ENCODE assay signal across 9 cellular contexts in genomic region chr15:90620379-90621134, GRCh38.
DNase-seq lines count a peak whose midpoint lies in the region; ATAC-seq and TF ChIP-seq lines count a peak whose summit lies in the region.
"Had no signal": no experiment of that assay in that cellular context is flagged by ENCODE, and none has a peak within 500 bp of the region (broad histone marks: within the 10 kb centered on the region; RNA-seq: fewer than 3 reads in every experiment).

No MANE protein-coding gene starts in this region.

- no peak for TF ChIP-seq POLR2A in GM18505 (IDR thresholded peaks at IDR 0.05; ENCODE audit: borderline replicate concordance, extremely low read depth, insufficient read depth, insufficient read length)
- TF ChIP-seq POLR2A in testis (IDR thresholded peaks at IDR 0.05), result no peak

- H3K36me3 Mint-ChIP-seq in activated T-helper 1 cell treated with anti-CD3 and anti-CD28 coated beads, Interleukin-12 subunit alpha, Interleukin-12 subunit beta, Interleukin-2, Interleukin-4 antibody, amounts not matched to agents 30 ng/mL and 10 ng/mL and 1 ng/mL, durations not matched to agents 14 hours and 24 hours and 36 hours (ENCODE audit: low read depth), result peaks cover 34% of the 10 kb centered on the region

- H4K20me1 ChIP-seq in BLaER1 (no peaks in the 10 kb centered on the region), Karpas-422 (ENCODE audit: insufficient read depth, low read depth, low read length) (no peaks in the 10 kb centered on the region)

- no peak for TF ChIP-seq CTCF in GM20000 (IDR thresholded peaks at IDR 0.05; ENCODE audit: extremely low read depth, missing control alignments)
- no peak for TF ChIP-seq CTCF in testis (IDR thresholded peaks at IDR 0.05)

- peaks cover 37% of the 10 kb centered on the region for H3K4me1 Mint-ChIP-seq in activated T-helper 1 cell treated with anti-CD3 and anti-CD28 coated beads, Interleukin-12 subunit alpha, Interleukin-12 subunit beta, Interleukin-2, Interleukin-4 antibody, amounts not matched to agents 30 ng/mL and 10 ng/mL and 1 ng/mL, durations not matched to agents 14 hours and 24 hours and 36 hours (ENCODE audit: low read depth)

- peak overlapping the region; percentile 45 for H3K4me2 ChIP-seq in BLaER1
- H3K4me2 ChIP-seq in Karpas-422 (ENCODE audit: low read depth, low read length, poor library complexity, severe bottlenecking), result peak overlapping the region; percentile 34

- H3K4me3 ChIP-seq in BLaER1 (no peak overlapping the region), Karpas-422 (ENCODE audit: low read length) (no peak overlapping the region), testis (no peak overlapping the region), aorta (ENCODE audit: low read length in 2 of 2) (no peak overlapping the region)

- H3K4me3 Mint-ChIP-seq in activated T-helper 1 cell treated with anti-CD3 and anti-CD28 coated beads, Interleukin-12 subunit alpha, Interleukin-12 subunit beta, Interleukin-2, Interleukin-4 antibody, amounts not matched to agents 30 ng/mL and 10 ng/mL and 1 ng/mL, durations not matched to agents 14 hours and 24 hours and 36 hours, result peak overlapping the region; percentile 21

- H3K4me1 ChIP-seq in BLaER1 (peaks cover 12% of the 10 kb centered on the region), Karpas-422 (ENCODE audit: low read length) (peaks cover 27% of the 10 kb centered on the region), testis (peaks cover 14% of the 10 kb centered on the region), aorta (ENCODE audit: control insufficient read depth in 1 of 2, insufficient read depth in 2 of 2, low read length in 2 of 2) (no peaks in the 10 kb centered on the region)

- H3K9me3 Mint-ChIP-seq in activated T-helper 1 cell treated with anti-CD3 and anti-CD28 coated beads, Interleukin-12 subunit alpha, Interleukin-12 subunit beta, Interleukin-2, Interleukin-4 antibody, amounts not matched to agents 30 ng/mL and 10 ng/mL and 1 ng/mL, durations not matched to agents 14 hours and 24 hours and 36 hours, result no peaks in the 10 kb centered on the region

- H3K36me3 ChIP-seq in BLaER1 (peaks cover 95% of the 10 kb centered on the region), Karpas-422 (ENCODE audit: insufficient read depth, low read length) (no peaks in the 10 kb centered on the region; the same call in 1 of the 2 replicates), testis (ENCODE audit: low read depth, missing control alignments) (no peaks in the 10 kb centered on the region), aorta (ENCODE audit: control insufficient read depth in 1 of 2, insufficient read depth in 2 of 2, low read length in 1 of 2) (peaks cover 0 to 5% of the 10 kb centered on the region in 2 donors)

- no peak for ATAC-seq in GM18505 (IDR thresholded peaks at IDR 0.05; ENCODE audit: unreplicated experiment)
- ATAC-seq in aorta (ENCODE audit: low FRiP score), result no peak

- 60 to 73% methylated on average over 13 of the region's 13 CpGs for WGBS in testis, 2 donors
- WGBS in aorta, 2 donors, result 75 to 77% methylated on average over 13 of the region's 13 CpGs

- H3K9ac ChIP-seq in BLaER1, result no peak overlapping the region
- H3K9ac ChIP-seq in Karpas-422 (ENCODE audit: low read length), result peak overlapping the region; percentile 3

- intact Hi-C loops in activated T-helper 1 cell treated with anti-CD3 and anti-CD28 coated beads, Interleukin-12 subunit alpha, Interleukin-12 subunit beta, Interleukin-2, Interleukin-4 antibody, amounts not matched to agents 30 ng/mL and 10 ng/mL and 1 ng/mL, durations not matched to agents 14 hours and 24 hours and 36 hours (cut with micrococcal nuclease), result loop anchor here (2.0 kb wide), 1 partner anchor 300 kb away; no protein-coding TSS in a partner anchor
- intact Hi-C loops in testis (cut with DNase I; ENCODE audit: low total_unique reads), result no loop called here
- intact Hi-C loops in aorta (cut with DNase I), result no loop called here

- H3K9me3 ChIP-seq in BLaER1 (no peaks in the 10 kb centered on the region), Karpas-422 (ENCODE audit: low read length) (no peaks in the 10 kb centered on the region), testis (no peaks in the 10 kb centered on the region), aorta (ENCODE audit: control insufficient read depth, low read length) (no peaks in the 10 kb centered on the region)

- H2AFZ ChIP-seq in Karpas-422 (ENCODE audit: low read length), result no peak overlapping the region

- peak overlapping the region; percentile 50 for H3K27ac ChIP-seq in BLaER1
- H3K27ac ChIP-seq in Karpas-422 (ENCODE audit: low read length), result peak overlapping the region; percentile 71
- no peak overlapping the region for H3K27ac ChIP-seq in testis
- no peak overlapping the region for H3K27ac ChIP-seq in aorta (ENCODE audit: low read depth in 1 of 2, low read length in 2 of 2)

- no peaks in the 10 kb centered on the region for H3K9me2 ChIP-seq in Karpas-422 (replicated peaks; ENCODE audit: insufficient read depth, low read length)

- no peaks in the 10 kb centered on the region for H3K27me3 ChIP-seq in BLaER1
- no peaks in the 10 kb centered on the region for H3K27me3 ChIP-seq in Karpas-422 (ENCODE audit: low read length)
- H3K27me3 ChIP-seq in testis, result no peaks in the 10 kb centered on the region
- no peaks in the 10 kb centered on the region for H3K27me3 ChIP-seq in aorta (ENCODE audit: control insufficient read depth in 1 of 2, insufficient read depth in 2 of 2, low read length in 1 of 2)

- H3K79me2 ChIP-seq in Karpas-422 (ENCODE audit: low read length), result no peaks in the 10 kb centered on the region

- H3K27ac Mint-ChIP-seq in activated T-helper 1 cell treated with anti-CD3 and anti-CD28 coated beads, Interleukin-12 subunit alpha, Interleukin-12 subunit beta, Interleukin-2, Interleukin-4 antibody, amounts not matched to agents 30 ng/mL and 10 ng/mL and 1 ng/mL, durations not matched to agents 14 hours and 24 hours and 36 hours, result peak overlapping the region; percentile 83

- DNase-seq in GM20000 (ENCODE audit: low spot score), result peak; percentile 83
- peak; percentile 60 for DNase-seq in Karpas-422
- DNase-seq in activated T-helper 1 cell treated with anti-CD3 and anti-CD28 coated beads, Interleukin-12 subunit alpha, Interleukin-12 subunit beta, Interleukin-2, Interleukin-4 antibody, amounts not matched to agents 30 ng/mL and 10 ng/mL and 1 ng/mL, durations not matched to agents 14 hours and 24 hours and 36 hours (ENCODE audit: low spot score), result no peak
- no peak for DNase-seq in testis
- DNase-seq in aorta, result no peak
- DNase-seq in NCI-H524 treated with DMSO at 0.1 percent for 48 hours (lab: John Stamatoyannopoulos, UW), result no peak
- DNase-seq: C1 segment of cervical spinal cord had no signal

- no peaks in the 10 kb centered on the region for H3K27me3 Mint-ChIP-seq in activated T-helper 1 cell treated with anti-CD3 and anti-CD28 coated beads, Interleukin-12 subunit alpha, Interleukin-12 subunit beta, Interleukin-2, Interleukin-4 antibody, amounts not matched to agents 30 ng/mL and 10 ng/mL and 1 ng/mL, durations not matched to agents 14 hours and 24 hours and 36 hours (ENCODE audit: insufficient read depth)

Comparison
In these comparisons a context has a peak if more than half of its experiments do, and no peak if none do; other contexts are left out.
1. H3K27ac ChIP-seq: peak in BLaER1 (single experiment) and Karpas-422 (single experiment); none in testis (0 of 2) and aorta (0 of 2).
2. DNase-seq: peak in GM20000 (single experiment) and Karpas-422 (single experiment); none in activated T-helper 1 cell treated with anti-CD3 and anti-CD28 coated beads, Interleukin-12 subunit alpha, Interleukin-12 subunit beta, Interleukin-2, Interleukin-4 antibody, amounts not matched to agents 30 ng/mL and 10 ng/mL and 1 ng/mL, durations not matched to agents 14 hours and 24 hours and 36 hours (single experiment), testis (single experiment), aorta (0 of 2) and NCI-H524 treated with DMSO at 0.1 percent for 48 hours (single experiment).